ENCODE assay signal across 1 cellular context in genomic region chr3:143037867-143038266, GRCh38.
TF ChIP-seq lines count a peak whose summit lies in the region.

No MANE protein-coding gene starts in this region.

TF ChIP-seq in K562, 482 proteins besides CTCF, POLR2A, EP300 and RAD21 (continued from another document):
- no peak for TF ChIP-seq ZBTB49 (CRISPR knock-in tag; IDR thresholded peaks at IDR 0.05; ENCODE audit: borderline replicate concordance)
- TF ChIP-seq TGIF2 (CRISPR knock-in tag; IDR thresholded peaks at IDR 0.05) = no peak
- TF ChIP-seq KHSRP (IDR thresholded peaks at IDR 0.05) = no peak
- TF ChIP-seq ZNF23 (CRISPR knock-in tag; IDR thresholded peaks at IDR 0.05) = no peak
- no peak for TF ChIP-seq SRSF9 (IDR thresholded peaks at IDR 0.05; ENCODE audit: borderline replicate concordance, low read depth, low read length)
- no peak for TF ChIP-seq ETV5 (CRISPR knock-in tag; IDR thresholded peaks at IDR 0.05; ENCODE audit: low read depth)
- no peak for TF ChIP-seq AFF1 (IDR thresholded peaks at IDR 0.05; ENCODE audit: low read depth in 1 of 2, partially characterized antibody in 2 of 2)
TF ChIP-seq in K562: peak in this region for 0.
